ENCODE assay signal across 9 cellular contexts in genomic region chr11:113896156-113896879, GRCh38. TPM values are rescaled to one million over a fixed set of nuclear protein-coding genes. Genes with fewer than 3 reads are reported as not detected.
DNase-seq lines count a peak whose midpoint lies in the region; ATAC-seq and TF ChIP-seq lines count a peak whose summit lies in the region.
"Had no signal": no experiment of that assay in that cellular context is flagged by ENCODE, and none has a peak within 500 bp of the region (broad histone marks: within the 10 kb centered on the region; RNA-seq: fewer than 3 reads in every experiment).

No MANE protein-coding gene starts in this region.

- H4K20me1 ChIP-seq in PC-3 (ENCODE audit: low read length), result no peaks in the 10 kb centered on the region

- H3K4me1 ChIP-seq in PC-3 (ENCODE audit: insufficient read depth, low read length), result no peaks in the 10 kb centered on the region

- no peaks in the 10 kb centered on the region for H3K36me3 ChIP-seq in PC-3 (ENCODE audit: low read depth, low read length)

- H3K36me3 Mint-ChIP-seq in immature natural killer cell, result no peaks in the 10 kb centered on the region
- H3K36me3 Mint-ChIP-seq: natural killer cell treated with Interleukin-12 subunit alpha and Interleukin-12 subunit beta and Interleukin-15 and Interleukin-18, amount 100 ng/mL, for 72 hours had no signal

- peaks cover 19% of the 10 kb centered on the region for H3K27me3 ChIP-seq in PC-3 (ENCODE audit: low read length)

- no peaks in the 10 kb centered on the region for H3K79me2 ChIP-seq in PC-3 (ENCODE audit: low read length)

- ATAC-seq in HG03103 (IDR thresholded peaks at IDR 0.05; ENCODE audit: low read depth, unreplicated experiment), result peak; percentile 51
- ATAC-seq in PC-3, result peak; percentile 81
- no peak for ATAC-seq in GM19455 (IDR thresholded peaks at IDR 0.05; ENCODE audit: unreplicated experiment)

- intact Hi-C loops in PC-3 (cut with micrococcal nuclease), result loop anchor here (1.0 to 2.0 kb wide), 3 partner anchors 98 to 366 kb away; no protein-coding TSS in a partner anchor

- no peaks in the 10 kb centered on the region for H3F3A ChIP-seq in PC-3 (ENCODE audit: low read length, unreplicated experiment)

- H3K9me3 Mint-ChIP-seq in immature natural killer cell, result no peaks in the 10 kb centered on the region
- H3K9me3 Mint-ChIP-seq: natural killer cell treated with Interleukin-12 subunit alpha and Interleukin-12 subunit beta and Interleukin-15 and Interleukin-18, amount 100 ng/mL, for 72 hours had no signal

- peaks cover 0 to 7% of the 10 kb centered on the region in 2 donors for H3K4me1 Mint-ChIP-seq in immature natural killer cell

- no peak overlapping the region for H3K27ac ChIP-seq in PC-3 (ENCODE audit: low read length)

- DNase-seq in ELR (ENCODE audit: low read depth), result peak; percentile 39
- peak; percentile 56 for DNase-seq in PC-3
- peak; percentile 54 for DNase-seq in astrocyte of the hippocampus (ENCODE audit: low read depth, low spot score)
- DNase-seq in immature natural killer cell, result peak; percentile 6 to 32 (median 29)
- DNase-seq in stimulated activated CD4-positive, alpha-beta T cell treated with anti-CD3 and anti-CD28 coated beads, Interleukin-2, amount 100 ng/mL, for 48 hours, result peak; percentile 10
- DNase-seq in NCI-H1694 (lab: John Stamatoyannopoulos, UW), result no peak

- no TSS peak for BruUV-seq in PC-3 (replicated peaks; lab: Mats Ljungman, UMichigan)

- POLR2A ChIA-PET in PC-3 (lab: Charles Lee; ENCODE audit: unreplicated experiment), result no interaction called here

- H3K9me3 ChIP-seq in PC-3 (ENCODE audit: low read length), result no peaks in the 10 kb centered on the region

- no peak overlapping the region for H3K27ac Mint-ChIP-seq in immature natural killer cell
- H3K27ac Mint-ChIP-seq: natural killer cell treated with Interleukin-12 subunit alpha and Interleukin-12 subunit beta and Interleukin-15 and Interleukin-18, amount 100 ng/mL, for 72 hours had no signal

- no peak overlapping the region for H3K4me3 ChIP-seq in PC-3 (ENCODE audit: low read length)

- CTCF ChIA-PET in PC-3 (lab: Charles Lee), result interaction anchor here (0.5 to 2.0 kb wide), 6 partner anchors 10 to 1757 kb away, joined by 3 to 18 read pairs (median 4); no protein-coding TSS in a partner anchor

- no peak overlapping the region for H3K4me3 Mint-ChIP-seq in immature natural killer cell
- H3K4me3 Mint-ChIP-seq: natural killer cell treated with Interleukin-12 subunit alpha and Interleukin-12 subunit beta and Interleukin-15 and Interleukin-18, amount 100 ng/mL, for 72 hours had no signal

- H2AFZ ChIP-seq in PC-3 (ENCODE audit: low read length), result no peak overlapping the region

- H3K4me2 ChIP-seq in PC-3 (ENCODE audit: low read length), result no peak overlapping the region; the same call in 1 of the 2 replicates

- H3K27me3 Mint-ChIP-seq in immature natural killer cell (ENCODE audit: low read depth in 3 of 3), result peaks cover 0 to 2% (median 0%) of the 10 kb centered on the region in 3 donors

- H3K9me2 ChIP-seq in PC-3 (replicated peaks; ENCODE audit: low read length), result no peaks in the 10 kb centered on the region

- peak; percentile 95 for TF ChIP-seq CTCF in PC-3 (conservative IDR thresholded peaks at IDR 0.05; ENCODE audit: low read depth, low read length)

- no peak overlapping the region for H3K9ac ChIP-seq in PC-3 (ENCODE audit: low read length)

RNA-seq across cellular contexts. Expression of gene HTR3B, which starts 8.3 kb away (rescaled TPM):
- total RNA-seq in PC-3 (2014; rRNA removed), result not detected in 2 replicates
- polyA plus RNA-seq in immature natural killer cell, result not detected
- total RNA-seq: natural killer cell treated with Interleukin-12 subunit alpha and Interleukin-12 subunit beta and Interleukin-15 and Interleukin-18, amount 100 ng/mL, for 72 hours had no signal

RNA-seq across cellular contexts. Expression of gene USP28, which starts 20.9 kb away (rescaled TPM):
- total RNA-seq in PC-3 (2014; rRNA removed), result 27.7 and 55.8 TPM in 2 replicates
- polyA plus RNA-seq in immature natural killer cell, result 100 to 1,000 TPM; 121 to 185 (median 122) TPM
